17 cellular contexts compared by ENCODE assay signal in genomic region chr5:169717298-169717697, GRCh38.
DNase-seq lines count a peak whose midpoint lies in the region; ATAC-seq and TF ChIP-seq lines count a peak whose summit lies in the region.
"Had no signal": no experiment of that assay in that cellular context is flagged by ENCODE, and none has a peak within 500 bp of the region (broad histone marks: within the 10 kb centered on the region; RNA-seq: fewer than 3 reads in every experiment).

No MANE protein-coding gene starts in this region.

- TF ChIP-seq CTCF in mammary epithelial cell (conservative IDR thresholded peaks at IDR 0.05 in 1 of 2, IDR thresholded peaks at IDR 0.05 in 1 of 2; ENCODE audit: extremely low read depth in 1 of 2, insufficient read depth in 1 of 2, low read depth in 1 of 2, low read length in 2 of 2) (no peak), lung (IDR thresholded peaks at IDR 0.05; ENCODE audit: control extremely low read depth, extremely low read depth) (no peak)

- peak overlapping the region; percentile 55 for H2AFZ ChIP-seq in mammary epithelial cell (ENCODE audit: low read depth, low read length)

- peak; percentile 64 for DNase-seq in EH (ENCODE audit: low read depth)
- DNase-seq in NOMO-1 (lab: John Stamatoyannopoulos, UW; ENCODE audit: unreplicated experiment in 2 of 2) = peak; percentile 83 to 93
- peak; percentile 97 for DNase-seq in mammary epithelial cell
- DNase-seq in lung (ENCODE audit: low spot score) = peak; percentile 29
- no peak for DNase-seq in GM19240 (ENCODE audit: insufficient read length, low spot score)
- no peak for DNase-seq in amygdala (lab: John Stamatoyannopoulos, UW)
- no peak for DNase-seq in NK-92 treated with Interleukin-12 subunit alpha and Interleukin-12 subunit beta, amount 100 ng/mL, for 24 hours (lab: John Stamatoyannopoulos, UW)
- DNase-seq: C1 segment of cervical spinal cord, HCEC 1CT, left cardiac atrium, NCI-H1105 treated with DMSO at 0.1 percent for 48 hours, NCI-H446 treated with DMSO at 0.1 percent for 48 hours, right cardiac atrium, RPMI8226, stomach had no signal

- 0% methylated on average over 3 of the region's 3 CpGs for WGBS in mammary epithelial cell (ENCODE audit: low coverage, missing lambda C conversion rate)
- 43 to 55% methylated on average over 3 of the region's 3 CpGs for WGBS in lung, 2 donors

- no TSS peak for BruUV-seq in mammary epithelial cell (replicated peaks; lab: Mats Ljungman, UMichigan)

- dilution Hi-C loops in mammary epithelial cell (cut with HindIII; ENCODE audit: low sequenced_read_pairs) = no loop called here

- no peaks in the 10 kb centered on the region for H3K9me3 ChIP-seq in mammary epithelial cell (replicated peaks; ENCODE audit: insufficient read depth, low read length)
- H3K9me3 ChIP-seq in lung (ENCODE audit: control insufficient read depth in 2 of 2, insufficient read depth in 1 of 2, low read length in 1 of 2) = peaks cover 0 to 2% of the 10 kb centered on the region in 2 donors
- H3K9me3 ChIP-seq: stomach had no signal

- H3K4me1 ChIP-seq in mammary epithelial cell (ENCODE audit: insufficient read depth, low read length) (peaks cover 20% of the 10 kb centered on the region), lung (ENCODE audit: control insufficient read depth in 2 of 2, insufficient read depth in 2 of 2, low read length in 2 of 2) (no peaks in the 10 kb centered on the region)
- H3K4me1 ChIP-seq: stomach had no signal

- peak overlapping the region; percentile 50 for H3K4me2 ChIP-seq in mammary epithelial cell (ENCODE audit: insufficient read depth, low read depth, low read length)

- H3K27ac ChIP-seq in mammary epithelial cell (ENCODE audit: insufficient read depth, low read depth, low read length) = peak overlapping the region; percentile 29
- H3K27ac ChIP-seq in lung (ENCODE audit: low read depth in 1 of 2, low read length in 1 of 2) = no peak overlapping the region
- H3K27ac ChIP-seq: stomach had no signal

- H3K36me3 ChIP-seq in mammary epithelial cell (ENCODE audit: insufficient read depth, low read length) (no peaks in the 10 kb centered on the region), lung (ENCODE audit: control insufficient read depth in 2 of 2, insufficient read depth in 2 of 2, low read length in 2 of 2) (no peaks in the 10 kb centered on the region)

- ATAC-seq in lung (ENCODE audit: insufficient read depth, low FRiP score) (no peak), GM18868 (IDR thresholded peaks at IDR 0.05; ENCODE audit: unreplicated experiment) (no peak)
- ATAC-seq: activated naive CD4-positive, alpha-beta T cell treated with anti-CD3 and anti-CD28 coated beads, Interleukin-2, amount 50 U/mL, for 72 hours; left cardiac atrium; right cardiac atrium had no signal

- CTCF ChIA-PET in mammary epithelial cell (lab: Charles Lee; ENCODE audit: low non-redundant PET) = interaction anchor here (0.6 to 1.0 kb wide), 3 partner anchors 228 to 499 kb away, joined by 3 to 6 read pairs (median 6); partner anchors contain the start of gene INSYN2B

- H3K9ac ChIP-seq in mammary epithelial cell (ENCODE audit: insufficient read depth, low read length) = no peak overlapping the region

- H4K20me1 ChIP-seq in mammary epithelial cell (ENCODE audit: insufficient read depth, low read length) = no peaks in the 10 kb centered on the region

- no peak overlapping the region for H3K4me3 ChIP-seq in mammary epithelial cell (replicated peaks in 1 of 3; ENCODE audit: insufficient read depth in 1 of 3, low read depth in 2 of 3, low read length in 3 of 3)
- no peak overlapping the region for H3K4me3 ChIP-seq in lung
- H3K4me3 ChIP-seq: stomach had no signal

- intact Hi-C loops in mammary epithelial cell (cut with micrococcal nuclease) = loop anchor here (5.0 kb wide), 1 partner anchor 45 kb away; no protein-coding TSS in a partner anchor

- in situ Hi-C loops in mammary epithelial cell (cut with MboI; ENCODE audit: low sequenced_read_pairs in 2 of 2) = no loop called here

- H3K27me3 ChIP-seq in mammary epithelial cell (ENCODE audit: insufficient read depth, low read length) (no peaks in the 10 kb centered on the region), lung (ENCODE audit: control insufficient read depth, insufficient read depth) (no peaks in the 10 kb centered on the region)
- H3K27me3 ChIP-seq: stomach had no signal

- no peaks in the 10 kb centered on the region for H3K79me2 ChIP-seq in mammary epithelial cell (ENCODE audit: insufficient read depth, low read length)

Comparison
In these comparisons a context has a peak if more than half of its experiments do, and no peak if none do; other contexts are left out.
1. DNase-seq: peak in EH (single experiment), NOMO-1 (2 of 2), mammary epithelial cell (single experiment) and lung (single experiment); none in GM19240 (single experiment), amygdala (0 of 56) and NK-92 treated with Interleukin-12 subunit alpha and Interleukin-12 subunit beta, amount 100 ng/mL, for 24 hours (single experiment).